ENCODE assay signal across 2 cellular contexts in genomic region chr17:79987890-79988162, GRCh38.
TF ChIP-seq lines count a peak whose summit lies in the region.

No MANE protein-coding gene starts in this region.

TF ChIP-seq in WTC11, 78 proteins besides CTCF, POLR2A, EP300 and RAD21:
- no peak for TF ChIP-seq MYBL2 (CRISPR knock-in tag; IDR thresholded peaks at IDR 0.05)
- no peak for TF ChIP-seq HMGXB4 (CRISPR knock-in tag; IDR thresholded peaks at IDR 0.05)
- TF ChIP-seq CREM (CRISPR knock-in tag; IDR thresholded peaks at IDR 0.05) = no peak
- no peak for TF ChIP-seq NR3C1 (CRISPR knock-in tag; conservative IDR thresholded peaks at IDR 0.05; ENCODE audit: low read depth)
- no peak for TF ChIP-seq PREB (CRISPR knock-in tag; IDR thresholded peaks at IDR 0.05; ENCODE audit: borderline replicate concordance)
- TF ChIP-seq ZNF423 (CRISPR knock-in tag; IDR thresholded peaks at IDR 0.05) = no peak
- no peak for TF ChIP-seq SOX15 (CRISPR knock-in tag; IDR thresholded peaks at IDR 0.05)
- no peak for TF ChIP-seq ZNF263 (CRISPR knock-in tag; IDR thresholded peaks at IDR 0.05; ENCODE audit: low read depth)
- no peak for TF ChIP-seq FOXP1 (CRISPR knock-in tag; IDR thresholded peaks at IDR 0.05; ENCODE audit: borderline replicate concordance)
- no peak for TF ChIP-seq ATF2 (CRISPR knock-in tag; IDR thresholded peaks at IDR 0.05; ENCODE audit: borderline replicate concordance, low read depth)
- TF ChIP-seq ESRRA (CRISPR knock-in tag; IDR thresholded peaks at IDR 0.05; ENCODE audit: borderline replicate concordance) = no peak

TF ChIP-seq in HepG2, 621 proteins besides CTCF, POLR2A, EP300 and RAD21:
- TF ChIP-seq ZNF644 (CRISPR knock-in tag; IDR thresholded peaks at IDR 0.05; ENCODE audit: low read depth) (no peak), ZNF724P (CRISPR knock-in tag; IDR thresholded peaks at IDR 0.05; ENCODE audit: borderline replicate concordance) (0 out of 2 replicates have a peak, but pooled peaks have one; percentile 7), GPBP1L1 (CRISPR knock-in tag; IDR thresholded peaks at IDR 0.05) (no peak), KDM5A (IDR thresholded peaks at IDR 0.05; ENCODE audit: borderline replicate concordance, low read length) (0 out of 2 replicates have a peak, but pooled peaks have one; percentile 51), ZFP82 (CRISPR knock-in tag; IDR thresholded peaks at IDR 0.05; ENCODE audit: borderline replicate concordance) (0 out of 2 replicates have a peak, but pooled peaks have one; percentile 34), ZNF552 (CRISPR knock-in tag; IDR thresholded peaks at IDR 0.05; ENCODE audit: borderline replicate concordance) (no peak), SAFB2 (CRISPR knock-in tag; IDR thresholded peaks at IDR 0.05; ENCODE audit: borderline replicate concordance, low read depth) (no peak), REL (CRISPR knock-in tag; conservative IDR thresholded peaks at IDR 0.05) (0 out of 2 replicates have a peak, but pooled peaks have one; percentile 6), ZNF589 (CRISPR knock-in tag; conservative IDR thresholded peaks at IDR 0.05) (peak; percentile 69), ZNF83 (CRISPR knock-in tag; IDR thresholded peaks at IDR 0.05; ENCODE audit: borderline replicate concordance) (no peak), ZNF136 (CRISPR knock-in tag; IDR thresholded peaks at IDR 0.05; ENCODE audit: low read depth) (no peak), ZNF564 (CRISPR knock-in tag; IDR thresholded peaks at IDR 0.05) (no peak), ZNF816 (CRISPR knock-in tag; IDR thresholded peaks at IDR 0.05; ENCODE audit: borderline replicate concordance) (0 out of 2 replicates have a peak, but pooled peaks have one; percentile 16), ZNF549 (CRISPR knock-in tag; IDR thresholded peaks at IDR 0.05) (0 out of 2 replicates have a peak, but pooled peaks have one; percentile 2), TEF (CRISPR knock-in tag; IDR thresholded peaks at IDR 0.05) (0 out of 2 replicates have a peak, but pooled peaks have one; percentile 15)
